ENCODE assay signal across 1 cellular context in the genomic region with DNA sequence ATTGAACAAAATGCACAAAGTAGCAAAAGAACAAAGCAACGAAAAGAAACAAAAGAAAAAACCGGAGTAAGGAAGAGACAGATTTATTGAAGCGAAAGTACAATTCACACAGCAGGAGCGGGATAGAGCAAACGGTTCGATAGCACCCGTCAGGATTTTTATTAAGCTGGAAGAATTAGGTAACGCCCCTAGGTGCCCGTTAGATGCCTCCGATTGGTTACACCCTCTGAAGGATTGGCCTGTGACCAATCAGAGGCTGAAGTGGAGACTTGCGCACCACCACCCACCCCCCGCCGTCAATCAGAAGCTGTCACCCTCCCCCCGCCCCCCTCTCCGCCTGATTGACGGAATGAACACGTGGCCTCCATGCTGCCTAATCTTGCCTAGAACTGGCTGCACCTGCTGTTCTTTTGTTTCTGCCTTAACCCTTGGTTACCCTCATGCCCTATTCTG.
A peak's percentile ranks its signal among the peaks of the same experiment; 100 is the strongest.
TF ChIP-seq lines count a peak whose summit lies in the region.

No MANE protein-coding gene starts in this region.

TF ChIP-seq in GM23338, 12 proteins besides CTCF, POLR2A, EP300 and RAD21 (continued from another document):
- TF ChIP-seq, protein P1, sequence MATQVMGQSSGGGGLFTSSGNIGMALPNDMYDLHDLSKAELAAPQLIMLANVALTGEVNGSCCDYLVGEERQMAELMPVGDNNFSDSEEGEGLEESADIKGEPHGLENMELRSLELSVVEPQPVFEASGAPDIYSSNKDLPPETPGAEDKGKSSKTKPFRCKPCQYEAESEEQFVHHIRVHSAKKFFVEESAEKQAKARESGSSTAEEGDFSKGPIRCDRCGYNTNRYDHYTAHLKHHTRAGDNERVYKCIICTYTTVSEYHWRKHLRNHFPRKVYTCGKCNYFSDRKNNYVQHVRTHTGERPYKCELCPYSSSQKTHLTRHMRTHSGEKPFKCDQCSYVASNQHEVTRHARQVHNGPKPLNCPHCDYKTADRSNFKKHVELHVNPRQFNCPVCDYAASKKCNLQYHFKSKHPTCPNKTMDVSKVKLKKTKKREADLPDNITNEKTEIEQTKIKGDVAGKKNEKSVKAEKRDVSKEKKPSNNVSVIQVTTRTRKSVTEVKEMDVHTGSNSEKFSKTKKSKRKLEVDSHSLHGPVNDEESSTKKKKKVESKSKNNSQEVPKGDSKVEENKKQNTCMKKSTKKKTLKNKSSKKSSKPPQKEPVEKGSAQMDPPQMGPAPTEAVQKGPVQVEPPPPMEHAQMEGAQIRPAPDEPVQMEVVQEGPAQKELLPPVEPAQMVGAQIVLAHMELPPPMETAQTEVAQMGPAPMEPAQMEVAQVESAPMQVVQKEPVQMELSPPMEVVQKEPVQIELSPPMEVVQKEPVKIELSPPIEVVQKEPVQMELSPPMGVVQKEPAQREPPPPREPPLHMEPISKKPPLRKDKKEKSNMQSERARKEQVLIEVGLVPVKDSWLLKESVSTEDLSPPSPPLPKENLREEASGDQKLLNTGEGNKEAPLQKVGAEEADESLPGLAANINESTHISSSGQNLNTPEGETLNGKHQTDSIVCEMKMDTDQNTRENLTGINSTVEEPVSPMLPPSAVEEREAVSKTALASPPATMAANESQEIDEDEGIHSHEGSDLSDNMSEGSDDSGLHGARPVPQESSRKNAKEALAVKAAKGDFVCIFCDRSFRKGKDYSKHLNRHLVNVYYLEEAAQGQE (IDR thresholded peaks at IDR 0.05; ENCODE audit: unreplicated experiment): no peak
- TF ChIP-seq CREB1 (CRISPR knock-in tag; IDR thresholded peaks at IDR 0.05; ENCODE audit: low read depth): 0 out of 2 replicates have a peak, but pooled peaks have one; percentile 32
TF ChIP-seq in GM23338: peak in this region for 2.
